In genomic region chr21:35616090-35616489, GRCh38 we compare ENCODE assay signal across 8 cellular contexts.
DNase-seq lines count a peak whose midpoint lies in the region; ATAC-seq and TF ChIP-seq lines count a peak whose summit lies in the region.

No MANE protein-coding gene starts in this region.

- no peak overlapping the region for H3K27ac ChIP-seq in cardiac muscle cell
- no peak overlapping the region for H3K27ac ChIP-seq in right atrium auricular region
- H3K27ac ChIP-seq in RWPE1 = no peak overlapping the region
- H3K27ac ChIP-seq in effector memory CD4-positive, alpha-beta T cell (ENCODE audit: insufficient read depth, low read length, poor library complexity, severe bottlenecking) = no peak overlapping the region

- no peaks in the 10 kb centered on the region for H3K9me3 Mint-ChIP-seq in type B pancreatic cell

- no peaks in the 10 kb centered on the region for H3K36me3 Mint-ChIP-seq in type B pancreatic cell

- peak in 1 of 2 donors; percentile 78 for DNase-seq in cardiac muscle cell (ENCODE audit: low read depth in 1 of 2, low spot score in 1 of 2)
- DNase-seq in right atrium auricular region (ENCODE audit: low spot score) = no peak
- DNase-seq in RWPE1 (ENCODE audit: low spot score) = no peak
- DNase-seq in foreskin melanocyte = peak; percentile 54
- DNase-seq in type B pancreatic cell (ENCODE audit: extremely low spot score, unreplicated experiment) = no peak
- DNase-seq in mesenteric fat pad (ENCODE audit: low spot score) = no peak
- DNase-seq in effector memory CD4-positive, alpha-beta T cell = no peak

- TF ChIP-seq CTCF in cardiac muscle cell (IDR thresholded peaks at IDR 0.05; ENCODE audit: low read depth, low read length) = peak; percentile 50
- peak in 1 of 2 donors; percentile 59 for TF ChIP-seq CTCF in right atrium auricular region (IDR thresholded peaks at IDR 0.05)
- peak; percentile 43 for TF ChIP-seq CTCF in RWPE1 (conservative IDR thresholded peaks at IDR 0.05; ENCODE audit: low read depth)
- TF ChIP-seq CTCF in type B pancreatic cell (conservative IDR thresholded peaks at IDR 0.05) = peak; percentile 46

- no peaks in the 10 kb centered on the region for H3K36me3 ChIP-seq in cardiac muscle cell
- H3K36me3 ChIP-seq in right atrium auricular region = no peaks in the 10 kb centered on the region
- no peaks in the 10 kb centered on the region for H3K36me3 ChIP-seq in effector memory CD4-positive, alpha-beta T cell (ENCODE audit: control insufficient read depth, insufficient read depth, low read length)

- H3K4me1 Mint-ChIP-seq in type B pancreatic cell (ENCODE audit: unreplicated experiment) = no peaks in the 10 kb centered on the region

- H3K4me3 ChIP-seq in cardiac muscle cell = no peak overlapping the region
- no peak overlapping the region for H3K4me3 ChIP-seq in right atrium auricular region
- H3K4me3 ChIP-seq in effector memory CD4-positive, alpha-beta T cell (ENCODE audit: insufficient read depth, low read depth, low read length, poor library complexity, severe bottlenecking) = no peak overlapping the region

- no peak overlapping the region for H3K4me3 Mint-ChIP-seq in type B pancreatic cell

- no peaks in the 10 kb centered on the region for H3K9me3 ChIP-seq in cardiac muscle cell (ENCODE audit: low read depth)
- no peaks in the 10 kb centered on the region for H3K9me3 ChIP-seq in right atrium auricular region
- H3K9me3 ChIP-seq in effector memory CD4-positive, alpha-beta T cell (ENCODE audit: control insufficient read depth, low read length) = no peaks in the 10 kb centered on the region

- POLR2A ChIA-PET in RWPE1 (lab: Yijun Ruan, JAX; ENCODE audit: low non-redundant PET) = no interaction called here

- no peaks in the 10 kb centered on the region for H3K4me1 ChIP-seq in cardiac muscle cell (ENCODE audit: low read depth)
- no peaks in the 10 kb centered on the region for H3K4me1 ChIP-seq in right atrium auricular region
- no peaks in the 10 kb centered on the region for H3K4me1 ChIP-seq in effector memory CD4-positive, alpha-beta T cell (ENCODE audit: control insufficient read depth, insufficient read depth, low read length, poor library complexity, severe bottlenecking)

- CTCF ChIA-PET in RWPE1 (lab: Yijun Ruan, JAX) = interaction anchor here (0.6 to 0.8 kb wide), 2 partner anchors 55 to 871 kb away, joined by 3 to 4 read pairs; no protein-coding TSS in a partner anchor

- no peak overlapping the region for H3K27ac Mint-ChIP-seq in type B pancreatic cell

- no peak for ATAC-seq in HG03280 (IDR thresholded peaks at IDR 0.05; ENCODE audit: unreplicated experiment)

- H3K27me3 ChIP-seq in cardiac muscle cell (no peaks in the 10 kb centered on the region), right atrium auricular region (no peaks in the 10 kb centered on the region)
- H3K27me3 ChIP-seq in effector memory CD4-positive, alpha-beta T cell (replicated peaks; ENCODE audit: control insufficient read depth, insufficient read depth, low read length, poor library complexity, severe bottlenecking) = no peaks in the 10 kb centered on the region

- peaks cover 5% of the 10 kb centered on the region for H3K27me3 Mint-ChIP-seq in type B pancreatic cell
